Comparison of ENCODE assay signal across 1 cellular context in the genomic region with DNA sequence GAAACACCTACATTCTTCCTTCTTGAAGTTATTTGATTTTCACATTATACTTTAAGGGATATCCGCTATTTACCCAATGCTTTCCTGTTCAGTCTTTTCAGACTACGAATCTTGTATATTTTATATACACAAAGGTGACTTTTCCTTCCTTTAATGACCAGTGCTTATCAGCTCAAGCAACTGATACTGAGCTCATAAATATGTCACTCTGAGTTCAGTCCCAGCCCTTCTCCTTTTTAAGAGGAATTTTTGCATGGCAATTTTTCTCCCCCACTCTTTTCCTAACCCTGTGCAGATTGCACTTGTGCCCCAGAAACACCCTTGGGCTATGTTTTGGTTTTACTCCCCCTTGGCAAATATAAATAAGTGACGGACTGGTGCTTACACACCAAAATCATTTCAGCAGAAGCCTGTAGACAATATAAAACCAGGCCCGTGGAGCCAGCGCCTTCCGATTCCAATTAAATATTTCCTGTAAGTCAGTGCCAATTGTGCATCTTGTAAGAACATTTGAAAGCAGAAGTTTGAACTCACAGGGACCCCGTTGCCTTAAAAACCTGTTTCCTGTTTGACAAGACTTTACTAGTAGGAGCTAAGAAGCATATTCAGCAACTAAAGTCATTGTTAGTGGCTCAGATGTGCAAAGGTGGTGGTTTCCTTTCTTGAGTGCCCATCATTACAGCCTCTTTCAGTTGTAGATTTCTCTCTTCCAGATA.
TF ChIP-seq lines count a peak whose summit lies in the region.

No MANE protein-coding gene starts in this region.

TF ChIP-seq in K562, 482 proteins besides CTCF, POLR2A, EP300 and RAD21 (continued from another document):
- peak; percentile 80 for TF ChIP-seq PKNOX1 (IDR thresholded peaks at IDR 0.05)
- TF ChIP-seq ZNF644 (tag; IDR thresholded peaks at IDR 0.05; ENCODE audit: low read depth), result no peak
- peak; percentile 37 for TF ChIP-seq SMARCA4 (IDR thresholded peaks at IDR 0.05)
- peak; percentile 37; the same call in 1 of the 2 replicates for TF ChIP-seq PBX2 (CRISPR knock-in tag; IDR thresholded peaks at IDR 0.05; ENCODE audit: low read depth)
- peak; percentile 82 for TF ChIP-seq PBX2 (tag; conservative IDR thresholded peaks at IDR 0.05; ENCODE audit: low read depth)
